Comparison of ENCODE assay signal across 8 cellular contexts in genomic region chr19:32976223-32976805, GRCh38. TPM values are rescaled to one million over a fixed set of nuclear protein-coding genes. Genes with fewer than 3 reads are reported as not detected.
DNase-seq lines count a peak whose midpoint lies in the region; ATAC-seq, FAIRE-seq and TF ChIP-seq lines count a peak whose summit lies in the region.

No MANE protein-coding gene starts in this region.

- TF ChIP-seq CTCF in KMS-11 (conservative IDR thresholded peaks at IDR 0.05; ENCODE audit: low read depth, low read length), result peak; percentile 93
- peak; percentile 91 for TF ChIP-seq CTCF in foreskin keratinocyte (conservative IDR thresholded peaks at IDR 0.05)
- peak in 2 of 3 donors; percentile 34 to 39 for TF ChIP-seq CTCF in ovary (IDR thresholded peaks at IDR 0.05)
- peak; percentile 75 to 86 (median 76) for TF ChIP-seq CTCF in transverse colon (IDR thresholded peaks at IDR 0.05)

- TF ChIP-seq POLR2A in ovary (IDR thresholded peaks at IDR 0.05) (no peak), transverse colon (IDR thresholded peaks at IDR 0.05) (no peak)

- H3K36me3 ChIP-seq in KMS-11 (ENCODE audit: insufficient read depth) (no peaks in the 10 kb centered on the region), ovary (no peaks in the 10 kb centered on the region), transverse colon (no peaks in the 10 kb centered on the region)

- TF ChIP-seq EP300 in ovary (IDR thresholded peaks at IDR 0.05) (no peak), transverse colon (IDR thresholded peaks at IDR 0.05; ENCODE audit: low read depth) (no peak)

- in situ Hi-C loops in transverse colon (cut with MboI; ENCODE audit: low pct_ligation_motif_present in 1 of 4, low pct_unique_long_range_greater_than_20kb in 1 of 4, low sequenced_read_pairs in 3 of 4), result loop anchor here (10.0 to 25.0 kb wide), 3 partner anchors 111 to 148 kb away; partner anchors contain the start of gene GPATCH1 (in 1 of the 4)

- no peaks in the 10 kb centered on the region for H3K9me3 ChIP-seq in ovary
- H3K9me3 ChIP-seq in transverse colon, result no peaks in the 10 kb centered on the region

- no peak overlapping the region for H2AFZ ChIP-seq in KMS-11 (ENCODE audit: low read depth)

- H4K20me1 ChIP-seq in KMS-11 (ENCODE audit: insufficient read depth), result no peaks in the 10 kb centered on the region

- H3K4me2 ChIP-seq in KMS-11, result no peak overlapping the region

- no peaks in the 10 kb centered on the region for H3K79me2 ChIP-seq in KMS-11 (ENCODE audit: insufficient read depth, low read depth)

- no peak for FAIRE-seq in RCC 7860 (lab: Jason Lieb, UNC)

- peaks cover 4% of the 10 kb centered on the region for H3K4me1 ChIP-seq in KMS-11 (ENCODE audit: low read depth, poor library complexity, severe bottlenecking)
- H3K4me1 ChIP-seq in foreskin keratinocyte, result no peaks in the 10 kb centered on the region
- peaks cover under 1% of the 10 kb centered on the region for H3K4me1 ChIP-seq in ovary (ENCODE audit: insufficient read depth)
- H3K4me1 ChIP-seq in transverse colon, result peaks cover 0 to 20% (median 12%) of the 10 kb centered on the region in 4 donors

- DNase-seq in DMS 273 treated with DMSO at 0.1 percent for 48 hours (lab: John Stamatoyannopoulos, UW), result peak; percentile 22
- DNase-seq in RCC 7860 (ENCODE audit: low spot score), result peak; percentile 44
- DNase-seq in activated T-helper 1 cell treated with Interleukin-2 at 50 U/mL for 16 hours (ENCODE audit: low read depth), result peak; percentile 43
- DNase-seq in foreskin keratinocyte, result peak; percentile 8 to 32
- peak; percentile 60 to 81 (median 70) for DNase-seq in ovary
- peak; percentile 83 for DNase-seq in transverse colon

- no peak overlapping the region for H3K4me3 ChIP-seq in KMS-11 (IDR thresholded peaks at IDR 0.05; ENCODE audit: insufficient read depth, low read depth, low read length)
- H3K4me3 ChIP-seq in ovary, result no peak overlapping the region
- no peak overlapping the region for H3K4me3 ChIP-seq in transverse colon

- no peak for ATAC-seq in foreskin keratinocyte
- no peak for ATAC-seq in GM18498 (IDR thresholded peaks at IDR 0.05; ENCODE audit: unreplicated experiment)

- H3K27ac ChIP-seq in KMS-11 (no peak overlapping the region), foreskin keratinocyte (no peak overlapping the region), ovary (no peak overlapping the region), transverse colon (peak overlapping the region in 3 of 4 donors; percentile 53 to 76 (median 75))

- H3K9ac ChIP-seq in KMS-11, result no peak overlapping the region

- intact Hi-C loops in ovary (cut with DNase I), result loop anchor here in 1 of 4 donors (10.0 kb wide), 2 partner anchors 148 to 228 kb away; no protein-coding TSS in a partner anchor
- intact Hi-C loops in transverse colon (cut with DNase I; ENCODE audit: low total_unique reads), result no loop called here

- H3K27me3 ChIP-seq in KMS-11 (ENCODE audit: insufficient read depth, low read depth), result no peaks in the 10 kb centered on the region
- H3K27me3 ChIP-seq in foreskin keratinocyte, result no peaks in the 10 kb centered on the region
- H3K27me3 ChIP-seq in ovary, result no peaks in the 10 kb centered on the region
- H3K27me3 ChIP-seq in transverse colon, result no peaks in the 10 kb centered on the region

- WGBS in ovary, 3 donors, result 38 to 48% (median 44%) methylated on average over 14 of the region's 14 CpGs
- WGBS in transverse colon (ENCODE audit: low coverage in 1 of 2), 2 donors, result 28 to 37% methylated on average over 7 to 14 of the region's 14 CpGs

RNA-seq across cellular contexts. Expression of gene FAAP24, which starts 4.3 kb away (rescaled TPM):
- total RNA-seq in foreskin keratinocyte (4.4 and 5.0 TPM in 2 replicates), ovary (1 to 10 TPM in 5 of 7 donors, under 1 TPM in 2; 0.57 to 2.7 (median 1.4) TPM), transverse colon (under 1 TPM in 2 of 4 donors, not detected in 2; 0.48 to 0.55 TPM)
- polyA plus RNA-seq in foreskin keratinocyte (5.1 and 6.1 TPM in 2 replicates), ovary (1 to 10 TPM; 2.1 to 2.3 TPM)

RNA-seq across cellular contexts. Expression of gene CEP89, which starts 4.6 kb away (rescaled TPM):
- total RNA-seq in foreskin keratinocyte (20.0 and 21.8 TPM in 2 replicates), ovary (10 to 100 TPM; 13.0 to 28.3 (median 24.5) TPM), transverse colon (10 to 100 TPM in 2 of 4 donors, 1 to 10 TPM in 2; 4.5 to 39.6 (median 9.4) TPM)
- polyA plus RNA-seq in foreskin keratinocyte (13.4 and 14.1 TPM in 2 replicates), ovary (10 to 100 TPM; 15.5 to 22.2 TPM)

Comparison
In these comparisons a context has a peak if more than half of its experiments do, and no peak if none do; other contexts are left out.
1. DNase-seq: peak in every context shown above with its lines; median percentile 83 in transverse colon; 70 in ovary; 44 in RCC 7860; 43 in activated T-helper 1 cell treated with Interleukin-2 at 50 U/mL for 16 hours; 22 in DMS 273 treated with DMSO at 0.1 percent for 48 hours; 20 in foreskin keratinocyte.
2. H3K27ac ChIP-seq: peak in transverse colon (3 of 4); none in KMS-11 (single experiment), foreskin keratinocyte (single experiment) and ovary (0 of 2).
3. CTCF ChIP-seq: peak in every context shown above with its lines; median percentile 93 in KMS-11; 91 in foreskin keratinocyte; 76 in transverse colon; 36 in ovary.